2 cellular contexts compared by ENCODE assay signal in the genomic region with DNA sequence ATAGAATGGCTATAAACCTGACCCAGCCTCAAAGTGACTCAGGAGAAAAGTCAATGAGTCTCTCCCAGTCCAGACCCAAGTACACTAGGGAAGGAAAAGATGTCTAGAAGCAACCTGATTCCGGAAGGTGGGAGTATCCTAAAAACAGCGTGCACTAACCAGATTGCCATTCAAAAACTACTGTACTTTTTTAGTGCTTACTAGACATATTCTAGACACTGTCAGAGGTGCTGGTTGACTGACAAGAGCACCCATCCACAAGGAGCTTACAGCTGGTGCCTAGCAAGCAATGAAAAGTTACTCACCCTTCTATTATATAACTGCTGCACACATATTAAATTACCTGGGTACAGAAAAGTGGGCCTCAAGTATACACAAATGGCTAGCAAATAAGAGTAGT.
TF ChIP-seq lines count a peak whose summit lies in the region.

No MANE protein-coding gene starts in this region.

TF ChIP-seq in HepG2, 621 proteins besides CTCF, POLR2A, EP300 and RAD21:
- no peak for TF ChIP-seq THAP9 (CRISPR knock-in tag; IDR thresholded peaks at IDR 0.05; ENCODE audit: borderline replicate concordance)
- no peak for TF ChIP-seq ZNF800 (CRISPR knock-in tag; IDR thresholded peaks at IDR 0.05)
- TF ChIP-seq MAFK (conservative IDR thresholded peaks at IDR 0.05 in 1 of 2, IDR thresholded peaks at IDR 0.05 in 1 of 2; ENCODE audit: low read length in 2 of 2), result peak; percentile 62 to 71
- peak; percentile 64 for TF ChIP-seq MAFF (IDR thresholded peaks at IDR 0.05; ENCODE audit: low read depth, low read length)
- no peak for TF ChIP-seq HMGA1 (CRISPR knock-in tag; conservative IDR thresholded peaks at IDR 0.05)
- TF ChIP-seq RERE (CRISPR knock-in tag; IDR thresholded peaks at IDR 0.05; ENCODE audit: low read depth), result no peak

TF ChIP-seq in IMR-90, 13 proteins besides CTCF, POLR2A, EP300 and RAD21:
- TF ChIP-seq MAFK (IDR thresholded peaks at IDR 0.05; ENCODE audit: low read depth, low read length), result peak; percentile 61
- TF ChIP-seq, protein P1, sequence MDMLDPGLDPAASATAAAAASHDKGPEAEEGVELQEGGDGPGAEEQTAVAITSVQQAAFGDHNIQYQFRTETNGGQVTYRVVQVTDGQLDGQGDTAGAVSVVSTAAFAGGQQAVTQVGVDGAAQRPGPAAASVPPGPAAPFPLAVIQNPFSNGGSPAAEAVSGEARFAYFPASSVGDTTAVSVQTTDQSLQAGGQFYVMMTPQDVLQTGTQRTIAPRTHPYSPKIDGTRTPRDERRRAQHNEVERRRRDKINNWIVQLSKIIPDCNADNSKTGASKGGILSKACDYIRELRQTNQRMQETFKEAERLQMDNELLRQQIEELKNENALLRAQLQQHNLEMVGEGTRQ (IDR thresholded peaks at IDR 0.05; ENCODE audit: low read depth, low read length), result no peak
